Comparison of ENCODE assay signal across 8 cellular contexts in genomic region chr15:58475573-58476524, GRCh38. TPM values are rescaled to one million over a fixed set of nuclear protein-coding genes. Genes with fewer than 3 reads are reported as not detected.
DNase-seq lines count a peak whose midpoint lies in the region; ATAC-seq and TF ChIP-seq lines count a peak whose summit lies in the region.

No MANE protein-coding gene starts in this region.

- peak overlapping the region; percentile 78 to 98 (median 92) for H3K4me2 ChIP-seq in BLaER1 treated with 17β-estradiol and CSF1 and Interleukin-3, amounts not matched to agents 10 nM and 100 nM

- H3K36me3 Mint-ChIP-seq in T-helper 1 cell treated with Interleukin-12 subunit alpha and Interleukin-12 subunit beta and Interleukin-4 antibody, amounts not matched to agents 30 μg/mL and 1 μg/mL, for 36 hours (ENCODE audit: low read depth), result peaks cover 12% of the 10 kb centered on the region
- peaks cover 4% of the 10 kb centered on the region for H3K36me3 Mint-ChIP-seq in type B pancreatic cell

- no peak for ATAC-seq in HG03442 (IDR thresholded peaks at IDR 0.05; ENCODE audit: unreplicated experiment)
- no peak for ATAC-seq in GM21360 (IDR thresholded peaks at IDR 0.05; ENCODE audit: unreplicated experiment)

- no peaks in the 10 kb centered on the region for H3K27me3 ChIP-seq in BLaER1 treated with 17β-estradiol and CSF1 and Interleukin-3, amounts not matched to agents 10 nM and 100 nM

- H3K4me1 Mint-ChIP-seq in T-helper 1 cell treated with Interleukin-12 subunit alpha and Interleukin-12 subunit beta and Interleukin-4 antibody, amounts not matched to agents 30 μg/mL and 1 μg/mL, for 36 hours (ENCODE audit: low read depth), result peaks cover 53% of the 10 kb centered on the region
- H3K4me1 Mint-ChIP-seq in type B pancreatic cell (ENCODE audit: unreplicated experiment), result peaks cover 62% of the 10 kb centered on the region

- H3K9me3 ChIP-seq in BLaER1 treated with 17β-estradiol and CSF1 and Interleukin-3, amounts not matched to agents 10 nM and 100 nM (replicated peaks in 1 of 11), result peaks cover 0 to 16% (median 6%) of the 10 kb centered on the region in 11 experiments; a peak in 10 of 22 replicates

- H3K4me3 ChIP-seq in BLaER1 treated with 17β-estradiol and CSF1 and Interleukin-3, amounts not matched to agents 10 nM and 100 nM, result peak overlapping the region in 8 of 10 experiments; percentile 23 to 64 (median 51); a peak in 14 of 20 replicates

- peak overlapping the region; percentile 91 for H3K27ac Mint-ChIP-seq in T-helper 1 cell treated with Interleukin-12 subunit alpha and Interleukin-12 subunit beta and Interleukin-4 antibody, amounts not matched to agents 30 μg/mL and 1 μg/mL, for 36 hours
- H3K27ac Mint-ChIP-seq in type B pancreatic cell, result peak overlapping the region; percentile 86

- TF ChIP-seq CTCF in type B pancreatic cell (conservative IDR thresholded peaks at IDR 0.05), result no peak

- DNase-seq in Kasumi-1 (lab: John Stamatoyannopoulos, UW) (peak; percentile 21 to 37), globus pallidus (ENCODE audit: low spot score) (peak; percentile 23), type B pancreatic cell (ENCODE audit: extremely low spot score, unreplicated experiment) (no peak)
- DNase-seq in stimulated activated CD4-positive, alpha-beta T cell treated with anti-CD3 and anti-CD28 coated beads, Interleukin-15, amount 100 ng/mL, for 24 hours, result no peak

- peak overlapping the region; percentile 47 to 99 (median 97); a peak in 21 of 22 replicates for H3K27ac ChIP-seq in BLaER1 treated with 17β-estradiol and CSF1 and Interleukin-3, amounts not matched to agents 10 nM and 100 nM

- no peaks in the 10 kb centered on the region for H3K27me3 Mint-ChIP-seq in T-helper 1 cell treated with Interleukin-12 subunit alpha and Interleukin-12 subunit beta and Interleukin-4 antibody, amounts not matched to agents 30 μg/mL and 1 μg/mL, for 36 hours (ENCODE audit: low read depth)
- no peaks in the 10 kb centered on the region for H3K27me3 Mint-ChIP-seq in type B pancreatic cell

- H3K4me3 Mint-ChIP-seq in T-helper 1 cell treated with Interleukin-12 subunit alpha and Interleukin-12 subunit beta and Interleukin-4 antibody, amounts not matched to agents 30 μg/mL and 1 μg/mL, for 36 hours, result peak overlapping the region; percentile 74
- H3K4me3 Mint-ChIP-seq in type B pancreatic cell, result peak overlapping the region; percentile 42

- H3K36me3 ChIP-seq in BLaER1 treated with 17β-estradiol and CSF1 and Interleukin-3, amounts not matched to agents 10 nM and 100 nM, result no peaks in the 10 kb centered on the region

- H3K4me1 ChIP-seq in BLaER1 treated with 17β-estradiol and CSF1 and Interleukin-3, amounts not matched to agents 10 nM and 100 nM, result peaks cover 81 to 99% (median 96%) of the 10 kb centered on the region in 10 experiments

- peaks cover 3% of the 10 kb centered on the region for H3K9me3 Mint-ChIP-seq in T-helper 1 cell treated with Interleukin-12 subunit alpha and Interleukin-12 subunit beta and Interleukin-4 antibody, amounts not matched to agents 30 μg/mL and 1 μg/mL, for 36 hours
- H3K9me3 Mint-ChIP-seq in type B pancreatic cell, result peaks cover 13% of the 10 kb centered on the region

- H4K20me1 ChIP-seq in BLaER1 treated with 17β-estradiol and CSF1 and Interleukin-3, amounts not matched to agents 10 nM and 100 nM, result no peaks in the 10 kb centered on the region

- H3K9ac ChIP-seq in BLaER1 treated with 17β-estradiol and CSF1 and Interleukin-3, amounts not matched to agents 10 nM and 100 nM, result peak overlapping the region in 10 of 11 experiments; percentile 53 to 90 (median 84); a peak in 20 of 22 replicates

RNA-seq across cellular contexts. Expression of gene LIPC, which starts 44.1 kb away (rescaled TPM):
- total RNA-seq in type B pancreatic cell (ENCODE audit: low replicate concordance), result 10.9 and 33.1 TPM in 2 replicates

Comparison
In these comparisons a context has a peak if more than half of its experiments do, and no peak if none do; other contexts are left out.
1. DNase-seq: peak in Kasumi-1 (2 of 2) and globus pallidus (single experiment); none in type B pancreatic cell (single experiment) and stimulated activated CD4-positive, alpha-beta T cell treated with anti-CD3 and anti-CD28 coated beads, Interleukin-15, amount 100 ng/mL, for 24 hours (single experiment).